In the genomic region with DNA sequence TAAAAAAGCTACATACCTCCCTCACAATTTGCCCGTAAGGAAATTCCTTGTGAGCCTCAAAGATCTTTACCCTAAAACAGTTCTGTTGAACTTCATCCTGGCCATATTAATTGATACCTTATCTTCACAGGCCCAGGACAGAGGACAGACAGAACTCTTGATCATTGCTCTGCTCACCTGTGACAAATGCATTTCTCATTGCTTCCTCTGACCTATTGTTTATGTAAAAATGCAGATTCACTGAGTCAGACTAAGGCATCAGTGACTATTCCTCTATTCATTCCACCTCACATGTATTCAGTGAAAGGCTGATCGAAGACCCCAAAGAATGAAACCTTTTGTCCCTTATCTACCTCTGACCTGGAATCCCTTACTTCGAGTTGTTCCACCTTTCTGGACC, we compare ENCODE assay signal across 22 cellular contexts.
DNase-seq lines count a peak whose midpoint lies in the region; ATAC-seq, FAIRE-seq and TF ChIP-seq lines count a peak whose summit lies in the region.
"Had no signal": no experiment of that assay in that cellular context is flagged by ENCODE, and none has a peak within 500 bp of the region (broad histone marks: within the 10 kb centered on the region; RNA-seq: fewer than 3 reads in every experiment).

No MANE protein-coding gene starts in this region.

- TF ChIP-seq CTCF in endothelial cell of umbilical vein (IDR thresholded peaks at IDR 0.05; ENCODE audit: extremely low read depth in 1 of 2, insufficient read depth in 1 of 2, low read depth in 1 of 2, low read length in 2 of 2) (no peak), progenitor cell of endocrine pancreas (IDR thresholded peaks at IDR 0.05; ENCODE audit: unreplicated experiment) (no peak)

- no peaks in the 10 kb centered on the region for H3K36me3 ChIP-seq in endothelial cell of umbilical vein (ENCODE audit: control insufficient read depth in 2 of 2, extremely low read depth in 1 of 2, insufficient read depth in 2 of 2, low read length in 2 of 2)

- no peaks in the 10 kb centered on the region for H3K9me3 ChIP-seq in endothelial cell of umbilical vein (replicated peaks; ENCODE audit: control insufficient read depth, insufficient read depth, low read length)
- H3K9me3 ChIP-seq: A549 had no signal

- peak; percentile 33 for FAIRE-seq in endothelial cell of umbilical vein (lab: Jason Lieb, UNC)
- FAIRE-seq: A549, GM19239, HepG2, RCC 7860 had no signal

- H3K4me1 ChIP-seq in endothelial cell of umbilical vein (ENCODE audit: control insufficient read depth, extremely low read depth, insufficient read depth, low read length) = no peaks in the 10 kb centered on the region
- H3K4me1 ChIP-seq: A549 had no signal

- H3K27me3 ChIP-seq in endothelial cell of umbilical vein (ENCODE audit: control insufficient read depth in 2 of 2, insufficient read depth in 2 of 2, low read length in 2 of 2) = no peaks in the 10 kb centered on the region

- H3K36me3 Mint-ChIP-seq in progenitor cell of endocrine pancreas (ENCODE audit: insufficient read depth) = peaks cover 11% of the 10 kb centered on the region

- no peak overlapping the region for H3K9ac ChIP-seq in endothelial cell of umbilical vein (replicated peaks; ENCODE audit: extremely low read depth, insufficient read depth, low read length)

- H3K4me1 Mint-ChIP-seq in progenitor cell of endocrine pancreas (ENCODE audit: low read depth) = peaks cover 12% of the 10 kb centered on the region

- no TSS peak for BruUV-seq in endothelial cell of umbilical vein (replicated peaks; lab: Mats Ljungman, UMichigan)

- no peaks in the 10 kb centered on the region for H4K20me1 ChIP-seq in endothelial cell of umbilical vein (replicated peaks; ENCODE audit: control insufficient read depth, extremely low read depth, insufficient read depth, low read length)

- no peak overlapping the region for H3K4me2 ChIP-seq in endothelial cell of umbilical vein (ENCODE audit: insufficient read depth, low read length)
- H3K4me2 ChIP-seq: A549 had no signal

- dilution Hi-C loops in endothelial cell of umbilical vein (cut with MboI; ENCODE audit: extremely low pct_ligation_motif_present, low sequenced_read_pairs) = no loop called here

- intact Hi-C loops in endothelial cell of umbilical vein (cut with micrococcal nuclease) = no loop called here

- H3K27me3 Mint-ChIP-seq in progenitor cell of endocrine pancreas = no peaks in the 10 kb centered on the region
- H3K27me3 Mint-ChIP-seq: B cell had no signal

- no peak overlapping the region for H3K4me3 Mint-ChIP-seq in progenitor cell of endocrine pancreas (ENCODE audit: low read depth)
- H3K4me3 Mint-ChIP-seq: B cell, CD14-positive monocyte had no signal

- no peak for TF ChIP-seq POLR2A in endothelial cell of umbilical vein (IDR thresholded peaks at IDR 0.05; ENCODE audit: low read depth, low read length)

- H3K79me2 ChIP-seq in endothelial cell of umbilical vein (ENCODE audit: control insufficient read depth, insufficient read depth, low read length) = no peaks in the 10 kb centered on the region

- CTCF ChIA-PET in endothelial cell of umbilical vein (lab: Charles Lee) = interaction anchor here (1.0 to 4.2 kb wide), 4 partner anchors 11 to 263 kb away, joined by 3 to 30 read pairs (median 10); no protein-coding TSS in a partner anchor

- H3K9me1 ChIP-seq in endothelial cell of umbilical vein (replicated peaks; ENCODE audit: control insufficient read depth, extremely low read depth, insufficient read depth, low read length) = no peaks in the 10 kb centered on the region

- ATAC-seq in GM18873 (IDR thresholded peaks at IDR 0.05; ENCODE audit: low FRiP score, unreplicated experiment) = no peak
- ATAC-seq: A549, HepG2 had no signal

- peak overlapping the region; percentile 23 for H3K27ac Mint-ChIP-seq in progenitor cell of endocrine pancreas
- H3K27ac Mint-ChIP-seq: B cell had no signal

- POLR2A ChIA-PET in endothelial cell of umbilical vein (lab: Charles Lee) = no interaction called here

- DNase-seq in HCEC 1CT = peak; percentile 40
- DNase-seq in RKO (ENCODE audit: low spot score) = peak; percentile 22
- no peak for DNase-seq in endothelial cell of umbilical vein (ENCODE audit: low read depth, low spot score)
- no peak for DNase-seq in progenitor cell of endocrine pancreas (ENCODE audit: low spot score, unreplicated experiment)
- DNase-seq in NK-92 treated with Interleukin-12 subunit alpha and Interleukin-12 subunit beta, amount 100 ng/mL, for 24 hours (lab: John Stamatoyannopoulos, UW) = no peak
- DNase-seq in A172 (ENCODE audit: low spot score) = no peak
- DNase-seq: GF-D8, H7, KBM-7, NCI-H1092 treated with DMSO at 0.1 percent for 48 hours, NCI-H2029 treated with DMSO at 0.1 percent for 48 hours, NCI-H226, NCI-H510A treated with DMSO at 0.1 percent for 48 hours, NCI-H748 treated with DMSO at 0.1 percent for 48 hours, Right ventricle myocardium superior had no signal

- H3K9me3 Mint-ChIP-seq in progenitor cell of endocrine pancreas (ENCODE audit: low read depth) = peaks cover 2% of the 10 kb centered on the region

- no peak overlapping the region for H3K27ac ChIP-seq in endothelial cell of umbilical vein (ENCODE audit: insufficient read depth, low read depth, low read length)
- H3K27ac ChIP-seq: A549 had no signal

- H2AFZ ChIP-seq in endothelial cell of umbilical vein (ENCODE audit: low read depth, low read length) = no peak overlapping the region

- no peak overlapping the region for H3K4me3 ChIP-seq in endothelial cell of umbilical vein (replicated peaks in 1 of 3; ENCODE audit: insufficient read depth in 1 of 3, low read depth in 1 of 3, low read length in 3 of 3)
- H3K4me3 ChIP-seq: A549 had no signal

TF ChIP-seq in endothelial cell of umbilical vein, 7 proteins besides CTCF, POLR2A, EP300 and RAD21:
- TF ChIP-seq JUN (IDR thresholded peaks at IDR 0.05; ENCODE audit: borderline replicate concordance, insufficient read depth, insufficient read length, low read depth) (no peak), MAX (IDR thresholded peaks at IDR 0.05; ENCODE audit: insufficient read depth, insufficient read length) (no peak), FOS (IDR thresholded peaks at IDR 0.05; ENCODE audit: borderline replicate concordance, insufficient read depth, low read length) (no peak), GATA2 (IDR thresholded peaks at IDR 0.05; ENCODE audit: insufficient read depth, insufficient read length, low read depth, low read length) (no peak)

Comparison
In these comparisons a context has a peak if more than half of its experiments do, and no peak if none do; other contexts are left out.
1. DNase-seq: peak in HCEC 1CT (single experiment) and RKO (single experiment); none in endothelial cell of umbilical vein (single experiment), progenitor cell of endocrine pancreas (single experiment), NK-92 treated with Interleukin-12 subunit alpha and Interleukin-12 subunit beta, amount 100 ng/mL, for 24 hours (single experiment) and A172 (single experiment).